In the genomic region with DNA sequence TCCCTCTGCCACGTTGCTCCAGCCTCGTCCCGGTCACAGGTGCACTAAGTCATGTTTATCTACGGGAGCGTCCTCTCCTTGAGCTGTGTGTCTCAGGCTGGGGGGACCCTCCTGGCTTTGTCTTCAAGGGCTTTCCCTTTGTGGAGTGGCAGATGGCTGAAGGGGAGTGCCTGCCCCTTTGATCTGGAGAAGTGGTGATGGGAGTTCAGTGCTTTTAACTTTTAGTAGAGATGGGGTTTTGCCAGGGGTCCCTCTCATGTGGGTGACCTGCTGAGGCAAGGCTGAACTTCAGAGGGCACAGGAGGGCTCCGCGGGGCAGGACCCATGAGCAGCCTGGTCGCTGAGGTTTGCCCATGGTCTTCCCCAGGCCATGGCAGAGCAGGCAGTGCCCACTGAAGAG, we compare ENCODE assay signal across 24 cellular contexts.
"Had no signal": no experiment of that assay in that cellular context is flagged by ENCODE, and none has a peak within 500 bp of the region (broad histone marks: within the 10 kb centered on the region; RNA-seq: fewer than 3 reads in every experiment).

No MANE protein-coding gene starts in this region.

- H3K36me3 ChIP-seq: brain microvascular endothelial cell, SJSA1 had no signal

- H3K4me1 Mint-ChIP-seq: activated B cell treated with CpG ODN at 0.5 μM for 24 hours; activated CD4-positive, alpha-beta T cell treated with anti-CD3 and anti-CD28 coated beads, Interleukin-2, amount 10 ng/mL, durations not matched to agents 24 days and 14 days; activated CD8-positive, alpha-beta memory T cell treated with anti-CD3 and anti-CD28 coated beads, Interleukin-2, amount 10 ng/mL, durations not matched to agents 7 days and 5 days had no signal

- H3K27ac ChIP-seq: brain microvascular endothelial cell, cardiac muscle cell, KMS-11, RWPE1, SJSA1 had no signal

- H3K27me3 ChIP-seq: brain microvascular endothelial cell, cardiac muscle cell had no signal

- H3K27me3 Mint-ChIP-seq: activated B cell treated with CpG ODN at 0.5 μM for 24 hours; activated CD4-positive, alpha-beta T cell treated with anti-CD3 and anti-CD28 coated beads, Interleukin-2, amount 10 ng/mL, durations not matched to agents 24 days and 14 days; activated CD8-positive, alpha-beta memory T cell treated with anti-CD3 and anti-CD28 coated beads, Interleukin-2, amount 10 ng/mL, durations not matched to agents 7 days and 5 days; activated T-cell treated with anti-CD3 and anti-CD28 coated beads, Interleukin-2, amount 50 U/mL, for 24 hours had no signal

- H3K4me3 ChIP-seq: cardiac muscle cell, SJSA1 had no signal

- H3K4me1 ChIP-seq: SJSA1 had no signal

- H3K4me3 Mint-ChIP-seq: activated B cell treated with CpG ODN at 0.5 μM for 24 hours; activated CD4-positive, alpha-beta T cell treated with anti-CD3 and anti-CD28 coated beads, Interleukin-2, amount 10 ng/mL, durations not matched to agents 24 days and 14 days; activated CD8-positive, alpha-beta memory T cell treated with anti-CD3 and anti-CD28 coated beads, Interleukin-2, amount 10 ng/mL, durations not matched to agents 7 days and 5 days; activated T-cell treated with anti-CD3 and anti-CD28 coated beads, Interleukin-2, amount 50 U/mL, for 24 hours; activated T-helper 1 cell treated with anti-CD3 and anti-CD28 coated beads, Interleukin-12 subunit alpha, Interleukin-12 subunit beta, Interleukin-2, Interleukin-4 antibody, amounts not matched to agents 30 ng/mL and 10 ng/mL and 1 ng/mL, durations not matched to agents 14 hours and 24 hours and 36 hours; T-helper 1 cell treated with Interleukin-12 subunit alpha and Interleukin-12 subunit beta and Interleukin-4 antibody, amounts not matched to agents 30 μg/mL and 1 μg/mL, for 36 hours had no signal

- H3K9me3 Mint-ChIP-seq: activated B cell treated with CpG ODN at 0.5 μM for 24 hours; activated CD4-positive, alpha-beta T cell treated with anti-CD3 and anti-CD28 coated beads, Interleukin-2, amount 10 ng/mL, durations not matched to agents 24 days and 14 days; activated naive CD4-positive, alpha-beta T cell treated with anti-CD3 and anti-CD28 coated beads, Interleukin-2, amount 50 U/mL, for 72 hours; activated T-cell treated with anti-CD3 and anti-CD28 coated beads, Interleukin-2, amount 50 U/mL, for 24 hours; activated T-helper 1 cell treated with anti-CD3 and anti-CD28 coated beads, Interleukin-12 subunit alpha, Interleukin-12 subunit beta, Interleukin-2, Interleukin-4 antibody, amounts not matched to agents 30 ng/mL and 10 ng/mL and 1 ng/mL, durations not matched to agents 14 hours and 24 hours and 36 hours; T-helper 1 cell treated with Interleukin-12 subunit alpha and Interleukin-12 subunit beta and Interleukin-4 antibody, amounts not matched to agents 30 μg/mL and 1 μg/mL, for 36 hours had no signal

- H3K4me2 ChIP-seq: KMS-11 had no signal

- H3K27ac Mint-ChIP-seq: activated B cell treated with CpG ODN at 0.5 μM for 24 hours; activated CD4-positive, alpha-beta T cell treated with anti-CD3 and anti-CD28 coated beads, Interleukin-2, amount 10 ng/mL, durations not matched to agents 24 days and 14 days; activated CD8-positive, alpha-beta memory T cell treated with anti-CD3 and anti-CD28 coated beads, Interleukin-2, amount 10 ng/mL, durations not matched to agents 7 days and 5 days; activated naive CD4-positive, alpha-beta T cell treated with anti-CD3 and anti-CD28 coated beads, Interleukin-2, amount 50 U/mL, for 72 hours; activated T-cell treated with anti-CD3 and anti-CD28 coated beads, Interleukin-2, amount 50 U/mL, for 24 hours; activated T-helper 1 cell treated with anti-CD3 and anti-CD28 coated beads, Interleukin-12 subunit alpha, Interleukin-12 subunit beta, Interleukin-2, Interleukin-4 antibody, amounts not matched to agents 30 ng/mL and 10 ng/mL and 1 ng/mL, durations not matched to agents 14 hours and 24 hours and 36 hours; T-helper 1 cell treated with Interleukin-12 subunit alpha and Interleukin-12 subunit beta and Interleukin-4 antibody, amounts not matched to agents 30 μg/mL and 1 μg/mL, for 36 hours had no signal

- H3K36me3 Mint-ChIP-seq: activated CD8-positive, alpha-beta memory T cell treated with anti-CD3 and anti-CD28 coated beads, Interleukin-2, amount 10 ng/mL, durations not matched to agents 7 days and 5 days; activated naive CD4-positive, alpha-beta T cell treated with anti-CD3 and anti-CD28 coated beads, Interleukin-2, amount 50 U/mL, for 72 hours had no signal

- DNase-seq: activated B cell treated with CpG ODN at 0.5 μM for 24 hours; activated CD4-positive, alpha-beta T cell treated with anti-CD3 and anti-CD28 coated beads for 1 hour; activated CD4-positive, alpha-beta T cell treated with anti-CD3 and anti-CD28 coated beads, Interleukin-2, amount 10 ng/mL, durations not matched to agents 24 days and 14 days; activated CD4-positive, alpha-beta T cell treated with anti-CD3 and anti-CD28 coated beads, Interleukin-2, amount 50 U/mL, for 48 hours; activated CD8-positive, alpha-beta memory T cell treated with anti-CD3 and anti-CD28 coated beads, Interleukin-2, amount 10 ng/mL, durations not matched to agents 7 days and 5 days; activated effector memory CD4-positive, alpha-beta T cell treated with Interleukin-2 at 50 U/mL for 16 hours; activated naive CD4-positive, alpha-beta T cell treated with Interleukin-2 at 50 U/mL for 16 hours; activated T-cell treated with anti-CD3 and anti-CD28 coated beads, Interleukin-2, amount 50 U/mL, for 24 hours; brain microvascular endothelial cell; cerebellar nuclear complex; NCI-H1092; NCI-H2029; NCI-H2107; NCI-H82; OCI-M1; SHP77 had no signal

- H3K9me3 ChIP-seq: SJSA1 had no signal

- ATAC-seq: activated CD8-positive, alpha-beta memory T cell treated with anti-CD3 and anti-CD28 coated beads, Interleukin-2, amount 10 ng/mL, durations not matched to agents 7 days and 5 days; activated naive CD4-positive, alpha-beta T cell treated with anti-CD3 and anti-CD28 coated beads, Interleukin-2, amount 50 U/mL, for 72 hours; Panc1 had no signal
